22 cellular contexts compared by ENCODE assay signal in the genomic region with DNA sequence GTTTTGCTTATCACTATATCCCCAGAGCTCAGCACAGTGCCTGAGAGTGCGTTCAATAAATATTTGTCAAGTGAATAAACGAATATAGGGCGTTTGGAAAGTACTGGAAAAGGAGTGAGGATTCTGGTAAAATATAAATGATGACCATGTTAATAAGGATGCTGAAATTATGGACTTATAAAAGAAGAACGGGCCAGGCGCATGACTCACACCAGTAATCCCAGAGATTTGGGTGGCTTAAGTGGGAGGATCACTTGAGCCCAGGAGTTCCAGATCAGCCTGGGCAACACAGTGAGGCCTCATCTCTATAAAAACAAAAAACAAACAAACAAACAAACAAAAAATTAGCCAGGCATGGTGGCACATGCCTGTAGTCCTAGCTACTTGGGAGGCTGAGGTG.
"Had no signal": no experiment of that assay in that cellular context is flagged by ENCODE, and none has a peak within 500 bp of the region (broad histone marks: within the 10 kb centered on the region; RNA-seq: fewer than 3 reads in every experiment).

No MANE protein-coding gene starts in this region.

- H3K4me1 Mint-ChIP-seq: naive B cell had no signal

- ATAC-seq: foreskin keratinocyte; gastrocnemius medialis; heart right ventricle; left cardiac atrium; left lung; left ventricle myocardium superior; lower lobe of right lung; mucosa of descending colon; naive thymus-derived CD8-positive, alpha-beta T cell had no signal

- H3K27me3 Mint-ChIP-seq: naive B cell; naive thymus-derived CD8-positive, alpha-beta T cell had no signal

- DNase-seq: dermis blood vessel endothelial cell; dorsolateral prefrontal cortex; effector CD4-positive, alpha-beta T cell; effector memory CD4-positive, alpha-beta T cell; foreskin keratinocyte; gastrocnemius medialis; glutamatergic neuron; head of caudate nucleus; heart right ventricle; hypothalamus; immature natural killer cell; left cardiac atrium; left lung; left ventricle myocardium superior; lower lobe of right lung; mesenchymal stem cell; mucosa of descending colon; naive B cell; naive thymus-derived CD8-positive, alpha-beta T cell had no signal

- H3K4me3 ChIP-seq: coronary artery, dorsolateral prefrontal cortex, esophagus muscularis mucosa, gastrocnemius medialis, heart right ventricle, left lung, lower lobe of right lung, mucosa of descending colon had no signal

- H3K4me3 Mint-ChIP-seq: immature natural killer cell; mesothelial cell of epicardium; naive B cell; naive thymus-derived CD8-positive, alpha-beta T cell had no signal

- H3K9me3 ChIP-seq: esophagus muscularis mucosa, gastrocnemius medialis, heart right ventricle, left lung, lower lobe of right lung, mucosa of descending colon had no signal

- H3K4me1 ChIP-seq: foreskin keratinocyte, lower lobe of right lung had no signal

- H3K9me3 Mint-ChIP-seq: immature natural killer cell; naive B cell; naive thymus-derived CD8-positive, alpha-beta T cell had no signal

- H3K27me3 ChIP-seq: dorsolateral prefrontal cortex, esophagus muscularis mucosa, foreskin keratinocyte, gastrocnemius medialis, heart right ventricle, left lung had no signal

- H3K36me3 ChIP-seq: left lung, lower lobe of right lung had no signal

- H3K27ac ChIP-seq: coronary artery, dorsolateral prefrontal cortex, esophagus muscularis mucosa, foreskin keratinocyte, gastrocnemius medialis, heart right ventricle, left lung, lower lobe of right lung had no signal

- H3K27ac Mint-ChIP-seq: immature natural killer cell; mesothelial cell of epicardium; naive B cell; naive thymus-derived CD8-positive, alpha-beta T cell had no signal
